In genomic region chr5:7453947-7454346, GRCh38 we compare ENCODE assay signal across 1 cellular context.
TF ChIP-seq lines count a peak whose summit lies in the region.

No MANE protein-coding gene starts in this region.

TF ChIP-seq in GM23338, 12 proteins besides CTCF, POLR2A, EP300 and RAD21 (continued from another document):
- TF ChIP-seq ZNF462 (CRISPR knock-in tag; IDR thresholded peaks at IDR 0.05) (no peak), ZNF114 (CRISPR knock-in tag; IDR thresholded peaks at IDR 0.05) (no peak), POLR2AphosphoS5 (IDR thresholded peaks at IDR 0.05; ENCODE audit: low read depth) (no peak), NANOG (IDR thresholded peaks at IDR 0.05; ENCODE audit: borderline replicate concordance) (no peak), ETS1 (IDR thresholded peaks at IDR 0.05) (no peak)
